ENCODE assay signal across 24 cellular contexts in genomic region chr6:125596020-125596419, GRCh38.
"Had no signal": no experiment of that assay in that cellular context is flagged by ENCODE, and none has a peak within 500 bp of the region (broad histone marks: within the 10 kb centered on the region; RNA-seq: fewer than 3 reads in every experiment).

No MANE protein-coding gene starts in this region.

- ATAC-seq: activated CD8-positive, alpha-beta T cell treated with anti-CD3 and anti-CD28 coated beads, Interleukin-2, amount 10 ng/mL, durations not matched to agents 7 days and 5 days; body of pancreas; left lung; naive thymus-derived CD4-positive, alpha-beta T cell; stimulated activated memory B cell treated with anti-CD40 and anti-IgM and Interleukin-4, amounts not matched to agents 10 μg/mL and 1 μg/mL and 100 μg/mL, for 72 hours had no signal

- H3K4me1 ChIP-seq: body of pancreas, left lung, stomach, transverse colon had no signal

- H3K4me3 ChIP-seq: body of pancreas, hepatocyte, left lung, lung, sigmoid colon, smooth muscle cell, stomach, suprapubic skin, transverse colon had no signal

- H3K27ac ChIP-seq: body of pancreas, hepatocyte, left lung, sigmoid colon, stomach, suprapubic skin, transverse colon had no signal

- H3K27me3 ChIP-seq: body of pancreas, hepatocyte, left lung, sigmoid colon, stomach, suprapubic skin, transverse colon had no signal

- H3K36me3 ChIP-seq: left lung, sigmoid colon, stomach, suprapubic skin, transverse colon had no signal

- DNase-seq: activated CD4-positive, alpha-beta T cell treated with anti-CD3 and anti-CD28 coated beads for 1 hour; activated CD4-positive, alpha-beta T cell treated with anti-CD3 and anti-CD28 coated beads, Interleukin-2, amount 50 U/mL, for 1 hour; activated CD8-positive, alpha-beta T cell treated with anti-CD3 and anti-CD28 coated beads, Interleukin-2, amount 10 ng/mL, durations not matched to agents 7 days and 5 days; activated gamma-delta T cell; activated naive CD4-positive, alpha-beta T cell treated with anti-CD3 and anti-CD28 coated beads, Interleukin-2, amount 50 U/mL, for 16 hours; anterior cingulate cortex; body of pancreas; caudate nucleus; effector CD4-positive, alpha-beta T cell; glutamatergic neuron; immature natural killer cell; left lung; naive thymus-derived CD4-positive, alpha-beta T cell; posterior cingulate gyrus; retina; sigmoid colon; stimulated activated CD4-positive, alpha-beta T cell treated with anti-CD3 and anti-CD28 coated beads, Interleukin-15, amount 100 ng/mL, for 24 hours; stomach; transverse colon had no signal

- H2AFZ ChIP-seq: hepatocyte had no signal

- H3K4me2 ChIP-seq: hepatocyte, smooth muscle cell had no signal

- H3K79me2 ChIP-seq: hepatocyte had no signal

- H3K9me3 ChIP-seq: body of pancreas, left lung, sigmoid colon, stomach, suprapubic skin, transverse colon had no signal
